Comparison of ENCODE assay signal across 13 cellular contexts in genomic region chr1:2558030-2558400, GRCh38. TPM values are rescaled to one million over a fixed set of nuclear protein-coding genes. Genes with fewer than 3 reads are reported as not detected.
DNase-seq lines count a peak whose midpoint lies in the region; FAIRE-seq and TF ChIP-seq lines count a peak whose summit lies in the region.
"Had no signal": no experiment of that assay in that cellular context is flagged by ENCODE, and none has a peak within 500 bp of the region (broad histone marks: within the 10 kb centered on the region; RNA-seq: fewer than 3 reads in every experiment).

No MANE protein-coding gene starts in this region.

- peak overlapping the region; percentile 95 to 98 (median 96) for H3K27ac ChIP-seq in Peyer's patch
- peak overlapping the region; percentile 96 to 98 for H3K27ac ChIP-seq in small intestine (ENCODE audit: low read depth in 1 of 2, low read length in 1 of 2)
- no peak overlapping the region for H3K27ac ChIP-seq in tibial artery
- H3K27ac ChIP-seq: 22Rv1 had no signal

- peaks cover 21% of the 10 kb centered on the region for H3K4me1 Mint-ChIP-seq in T-helper 1 cell treated with Interleukin-12 subunit alpha and Interleukin-12 subunit beta and Interleukin-4 antibody, amounts not matched to agents 30 μg/mL and 1 μg/mL, for 36 hours (ENCODE audit: low read depth)
- H3K4me1 Mint-ChIP-seq in glutamatergic neuron (ENCODE audit: low read depth, unreplicated experiment) (peaks cover 14% of the 10 kb centered on the region), type B pancreatic cell (ENCODE audit: unreplicated experiment) (peaks cover 5% of the 10 kb centered on the region)

- H3K4me1 ChIP-seq in Peyer's patch (peaks cover 0 to 44% (median 25%) of the 10 kb centered on the region in 4 donors), small intestine (ENCODE audit: control insufficient read depth in 2 of 2, insufficient read depth in 1 of 2, low read depth in 1 of 2, low read length in 1 of 2) (peaks cover 0 to 5% of the 10 kb centered on the region in 2 donors), tibial artery (peaks cover 0 to 35% (median 22%) of the 10 kb centered on the region in 4 donors)

- FAIRE-seq in small intestine (lab: Jason Lieb, UNC), result no peak

- H3K27me3 ChIP-seq in Peyer's patch (no peaks in the 10 kb centered on the region), small intestine (ENCODE audit: control insufficient read depth in 2 of 2, insufficient read depth in 2 of 2, low read length in 2 of 2) (no peaks in the 10 kb centered on the region), tibial artery (no peaks in the 10 kb centered on the region)
- H3K27me3 ChIP-seq: ascending aorta had no signal

- no peaks in the 10 kb centered on the region for H3K27me3 Mint-ChIP-seq in T-helper 1 cell treated with Interleukin-12 subunit alpha and Interleukin-12 subunit beta and Interleukin-4 antibody, amounts not matched to agents 30 μg/mL and 1 μg/mL, for 36 hours (ENCODE audit: low read depth)
- H3K27me3 Mint-ChIP-seq in glutamatergic neuron (ENCODE audit: unreplicated experiment), result peaks cover 9% of the 10 kb centered on the region
- H3K27me3 Mint-ChIP-seq in type B pancreatic cell, result no peaks in the 10 kb centered on the region

- TF ChIP-seq CTCF in Peyer's patch (IDR thresholded peaks at IDR 0.05) (no peak), glutamatergic neuron (IDR thresholded peaks at IDR 0.05; ENCODE audit: partially characterized antibody, unreplicated experiment) (no peak), type B pancreatic cell (conservative IDR thresholded peaks at IDR 0.05) (no peak), tibial artery (IDR thresholded peaks at IDR 0.05) (no peak)

- H3K9me3 Mint-ChIP-seq in T-helper 1 cell treated with Interleukin-12 subunit alpha and Interleukin-12 subunit beta and Interleukin-4 antibody, amounts not matched to agents 30 μg/mL and 1 μg/mL, for 36 hours, result no peaks in the 10 kb centered on the region
- H3K9me3 Mint-ChIP-seq in glutamatergic neuron (ENCODE audit: unreplicated experiment) (peaks cover 3% of the 10 kb centered on the region), type B pancreatic cell (no peaks in the 10 kb centered on the region)

- H3K9me3 ChIP-seq in Peyer's patch (no peaks in the 10 kb centered on the region), small intestine (ENCODE audit: control insufficient read depth, low read depth) (no peaks in the 10 kb centered on the region), tibial artery (no peaks in the 10 kb centered on the region)
- H3K9me3 ChIP-seq: ascending aorta had no signal

- peaks cover 28% of the 10 kb centered on the region for H3K36me3 Mint-ChIP-seq in T-helper 1 cell treated with Interleukin-12 subunit alpha and Interleukin-12 subunit beta and Interleukin-4 antibody, amounts not matched to agents 30 μg/mL and 1 μg/mL, for 36 hours (ENCODE audit: low read depth)
- H3K36me3 Mint-ChIP-seq in glutamatergic neuron (ENCODE audit: unreplicated experiment) (no peaks in the 10 kb centered on the region), type B pancreatic cell (no peaks in the 10 kb centered on the region)

- intact Hi-C loops in tibial artery (cut with DNase I; ENCODE audit: low total_unique reads), result loop anchor here (5.0 kb wide), 2 partner anchors 36 to 166 kb away; partner anchors contain the start of genes MORN1 and RER1

- H3K4me3 ChIP-seq in Peyer's patch (peak overlapping the region in 2 of 4 donors; percentile 67 to 78), small intestine (ENCODE audit: low read depth in 1 of 2, low read length in 2 of 2) (peak overlapping the region in 1 of 2 donors; percentile 90), tibial artery (no peak overlapping the region)

- H3K27ac Mint-ChIP-seq in T-helper 1 cell treated with Interleukin-12 subunit alpha and Interleukin-12 subunit beta and Interleukin-4 antibody, amounts not matched to agents 30 μg/mL and 1 μg/mL, for 36 hours, result peak overlapping the region; percentile 34
- H3K27ac Mint-ChIP-seq in glutamatergic neuron (ENCODE audit: unreplicated experiment), result no peak overlapping the region
- no peak overlapping the region for H3K27ac Mint-ChIP-seq in type B pancreatic cell

- no peak for TF ChIP-seq POLR2A in Peyer's patch (IDR thresholded peaks at IDR 0.05)

- WGBS in small intestine, 3 donors, result 83 to 90% (median 84%) methylated on average over 15 of the region's 15 CpGs

- H3K36me3 ChIP-seq in Peyer's patch (peaks cover 0 to 52% (median 0%) of the 10 kb centered on the region in 3 donors), small intestine (ENCODE audit: control insufficient read depth in 2 of 2, insufficient read depth in 2 of 2, low read length in 2 of 2) (peaks cover 1 to 12% of the 10 kb centered on the region in 2 donors), tibial artery (peaks cover 0 to 50% (median 30%) of the 10 kb centered on the region in 3 donors)

- H3K4me3 Mint-ChIP-seq in T-helper 1 cell treated with Interleukin-12 subunit alpha and Interleukin-12 subunit beta and Interleukin-4 antibody, amounts not matched to agents 30 μg/mL and 1 μg/mL, for 36 hours, result peak overlapping the region; percentile 92
- H3K4me3 Mint-ChIP-seq in glutamatergic neuron (ENCODE audit: unreplicated experiment), result no peak overlapping the region
- no peak overlapping the region for H3K4me3 Mint-ChIP-seq in type B pancreatic cell

- DNase-seq in T-helper 1 cell, result no peak
- DNase-seq in Peyer's patch, result no peak
- DNase-seq in glutamatergic neuron, result peak; percentile 10
- no peak for DNase-seq in small intestine
- DNase-seq in GF-D8 (lab: John Stamatoyannopoulos, UW), result no peak
- DNase-seq in type B pancreatic cell (ENCODE audit: extremely low spot score, unreplicated experiment), result no peak
- DNase-seq in tibial artery, result no peak
- DNase-seq: NCI-H446 treated with DMSO at 0.1 percent for 48 hours, substantia nigra had no signal

RNA-seq across cellular contexts. Expression of gene TNFRSF14, which starts 1.8 kb away (rescaled TPM):
- total RNA-seq in Peyer's patch, result 100 to 1,000 TPM; 231 to 532 (median 316) TPM
- 1.2 TPM for total RNA-seq in glutamatergic neuron (ENCODE audit: unreplicated experiment)
- 100 to 1,000 TPM; 164 to 398 (median 333) TPM for polyA plus RNA-seq in small intestine
- 4.2 and 8.5 TPM in 2 replicates for total RNA-seq in type B pancreatic cell (ENCODE audit: low replicate concordance)

RNA-seq across cellular contexts. Expression of gene HES5, which starts 28.0 kb away (rescaled TPM):
- under 1 TPM in 1 of 4 donors, not detected in 3; 0.88 TPM for total RNA-seq in Peyer's patch
- 21.2 TPM for total RNA-seq in glutamatergic neuron (ENCODE audit: unreplicated experiment)
- under 1 TPM in 1 of 3 donors, not detected in 2; 0.30 TPM for polyA plus RNA-seq in small intestine
- total RNA-seq in type B pancreatic cell (ENCODE audit: low replicate concordance), result 4.5 and 5.1 TPM in 2 replicates
- total RNA-seq: ascending aorta; T-helper 1 cell treated with Interleukin-12 subunit alpha and Interleukin-12 subunit beta and Interleukin-4 antibody, amounts not matched to agents 30 ng/mL and 1 ng/mL, for 36 hours had no signal

RNA-seq across cellular contexts. Expression of gene PRXL2B, which starts 28.6 kb away (rescaled TPM):
- total RNA-seq in Peyer's patch (10 to 100 TPM; 41.3 to 79.5 (median 59.0) TPM), glutamatergic neuron (ENCODE audit: unreplicated experiment) (46.1 TPM), type B pancreatic cell (ENCODE audit: low replicate concordance) (33.7 and 40.3 TPM in 2 replicates)
- 10 to 100 TPM; 28.9 to 48.1 (median 46.3) TPM for polyA plus RNA-seq in small intestine

RNA-seq across cellular contexts. Expression of gene PANK4, which starts 31.6 kb away (rescaled TPM):
- 10 to 100 TPM; 43.4 to 82.5 (median 70.5) TPM for total RNA-seq in Peyer's patch
- 58.5 TPM for total RNA-seq in glutamatergic neuron (ENCODE audit: unreplicated experiment)
- polyA plus RNA-seq in small intestine, result 10 to 100 TPM; 14.8 to 21.7 (median 18.9) TPM
- 36.4 and 49.1 TPM in 2 replicates for total RNA-seq in type B pancreatic cell (ENCODE audit: low replicate concordance)

Comparison
In these comparisons a context has a peak if more than half of its experiments do, and no peak if none do; other contexts are left out.
1. H3K27ac ChIP-seq: peak in Peyer's patch (4 of 4) and small intestine (2 of 2); none in tibial artery (0 of 2).
2. RNA of gene TNFRSF14, which starts 1.8 kb away (total RNA-seq): 231 to 532 TPM in Peyer's patch; 4.2 to 8.5 TPM in type B pancreatic cell and 1.2 TPM in glutamatergic neuron (single experiment); every median in the first group is over 10 times any median in the second.